In genomic region chr4:77579406-77580076, GRCh38 we compare ENCODE assay signal across 14 cellular contexts. TPM values are rescaled to one million over a fixed set of nuclear protein-coding genes. Genes with fewer than 3 reads are reported as not detected.
DNase-seq lines count a peak whose midpoint lies in the region; ATAC-seq and TF ChIP-seq lines count a peak whose summit lies in the region.
"Had no signal": no experiment of that assay in that cellular context is flagged by ENCODE, and none has a peak within 500 bp of the region (broad histone marks: within the 10 kb centered on the region; RNA-seq: fewer than 3 reads in every experiment).

No MANE protein-coding gene starts in this region.

- H3K36me3 ChIP-seq in PC-3 (ENCODE audit: low read depth, low read length) (no peaks in the 10 kb centered on the region), skeletal muscle satellite cell (ENCODE audit: insufficient read depth, low read length) (no peaks in the 10 kb centered on the region)
- H3K36me3 ChIP-seq: gastrocnemius medialis had no signal

- H3K9ac ChIP-seq in PC-3 (ENCODE audit: low read length) (peak overlapping the region; percentile 35; the same call in 1 of the 2 replicates), skeletal muscle satellite cell (ENCODE audit: low read depth, low read length) (peak overlapping the region; percentile 35)

- intact Hi-C loops in PC-3 (cut with micrococcal nuclease): loop anchor here (1.0 to 2.0 kb wide), 2 partner anchors 41 to 55 kb away; no protein-coding TSS in a partner anchor

- no TSS peak for BruUV-seq in PC-3 (replicated peaks; lab: Mats Ljungman, UMichigan)

- DNase-seq in GM04504 (ENCODE audit: low read depth): peak; percentile 54
- peak; percentile 83 for DNase-seq in PC-3
- peak; percentile 84 for DNase-seq in epithelial cell of proximal tubule (ENCODE audit: low read depth)
- DNase-seq in NCI-H128 (lab: John Stamatoyannopoulos, UW; ENCODE audit: unreplicated experiment): no peak
- DNase-seq in immature natural killer cell: no peak
- DNase-seq: activated naive CD4-positive, alpha-beta T cell treated with anti-CD3 and anti-CD28 coated beads, Interleukin-2, amount 10 ng/mL, durations not matched to agents 7 days and 5 days; gastrocnemius medialis; NCI-H526 had no signal

- peak overlapping the region; percentile 23 for H3K4me3 ChIP-seq in PC-3 (ENCODE audit: low read length)
- H3K4me3 ChIP-seq in epithelial cell of proximal tubule (ENCODE audit: low read depth, low read length): no peak overlapping the region
- peak overlapping the region; percentile 31 for H3K4me3 ChIP-seq in skeletal muscle satellite cell (ENCODE audit: low read length)
- H3K4me3 ChIP-seq: gastrocnemius medialis, GM12878, GM23338 had no signal

- TF ChIP-seq CTCF in PC-3 (conservative IDR thresholded peaks at IDR 0.05; ENCODE audit: low read depth, low read length) (no peak), epithelial cell of proximal tubule (conservative IDR thresholded peaks at IDR 0.05; ENCODE audit: low read depth, low read length) (no peak)

- no peaks in the 10 kb centered on the region for H3K9me3 ChIP-seq in PC-3 (ENCODE audit: low read length)
- H3K9me3 ChIP-seq in skeletal muscle satellite cell (replicated peaks; ENCODE audit: low read length): no peaks in the 10 kb centered on the region
- H3K9me3 ChIP-seq: gastrocnemius medialis had no signal

- H3K27ac Mint-ChIP-seq in immature natural killer cell: no peak overlapping the region
- H3K27ac Mint-ChIP-seq: activated naive CD4-positive, alpha-beta T cell treated with anti-CD3 and anti-CD28 coated beads, Interleukin-2, amount 10 ng/mL, durations not matched to agents 7 days and 5 days; GM23338 had no signal

- H3K4me1 ChIP-seq in PC-3 (ENCODE audit: insufficient read depth, low read length): peaks cover 40% of the 10 kb centered on the region
- peaks cover 31% of the 10 kb centered on the region for H3K4me1 ChIP-seq in skeletal muscle satellite cell (ENCODE audit: control insufficient read depth, insufficient read depth, low read length)
- H3K4me1 ChIP-seq: gastrocnemius medialis had no signal

- H4K20me1 ChIP-seq in PC-3 (ENCODE audit: low read length): no peaks in the 10 kb centered on the region

- POLR2A ChIA-PET in PC-3 (lab: Charles Lee; ENCODE audit: unreplicated experiment): interaction anchor here (0.5 to 0.6 kb wide), 3 partner anchors 18 to 594 kb away, joined by 4 to 6 read pairs (median 6); no protein-coding TSS in a partner anchor

- H3K27me3 Mint-ChIP-seq in immature natural killer cell (ENCODE audit: low read depth in 3 of 3): peaks cover 0 to 8% (median 4%) of the 10 kb centered on the region in 3 donors

- H3K79me2 ChIP-seq in PC-3 (ENCODE audit: low read length): no peaks in the 10 kb centered on the region

- H3K4me1 Mint-ChIP-seq in immature natural killer cell: no peaks in the 10 kb centered on the region
- H3K4me1 Mint-ChIP-seq: GM23338 had no signal

- CTCF ChIA-PET in PC-3 (lab: Charles Lee): interaction anchor here (1.0 kb wide), 1 partner anchor 40 kb away, joined by 3 read pairs; no protein-coding TSS in a partner anchor

- no peaks in the 10 kb centered on the region for H3F3A ChIP-seq in PC-3 (ENCODE audit: low read length, unreplicated experiment)

- H3K27ac ChIP-seq in PC-3 (ENCODE audit: low read length): peak overlapping the region; percentile 93
- H3K27ac ChIP-seq: gastrocnemius medialis had no signal

- no peaks in the 10 kb centered on the region for H3K9me2 ChIP-seq in PC-3 (replicated peaks; ENCODE audit: low read length)

- H3K9me3 Mint-ChIP-seq in immature natural killer cell: peaks cover 0 to 2% (median 0%) of the 10 kb centered on the region in 6 donors
- H3K9me3 Mint-ChIP-seq: activated naive CD4-positive, alpha-beta T cell treated with anti-CD3 and anti-CD28 coated beads, Interleukin-2, amount 10 ng/mL, durations not matched to agents 7 days and 5 days had no signal

- H3K4me2 ChIP-seq in PC-3 (ENCODE audit: low read length): peak overlapping the region; percentile 82
- H3K4me2 ChIP-seq in skeletal muscle satellite cell (ENCODE audit: low read length): peak overlapping the region; percentile 74
- H3K4me2 ChIP-seq: GM23338 had no signal

- ATAC-seq in PC-3: peak; percentile 96
- ATAC-seq in GM19328 (IDR thresholded peaks at IDR 0.05; ENCODE audit: unreplicated experiment): no peak
- ATAC-seq: GM12878, GM23338 had no signal

- H3K4me3 Mint-ChIP-seq in immature natural killer cell: no peak overlapping the region
- H3K4me3 Mint-ChIP-seq: activated naive CD4-positive, alpha-beta T cell treated with anti-CD3 and anti-CD28 coated beads, Interleukin-2, amount 10 ng/mL, durations not matched to agents 7 days and 5 days; GM23338 had no signal

- H2AFZ ChIP-seq in PC-3 (ENCODE audit: low read length): peak overlapping the region; percentile 34
- H2AFZ ChIP-seq: GM23338 had no signal

- H3K27me3 ChIP-seq in PC-3 (ENCODE audit: low read length): no peaks in the 10 kb centered on the region
- no peaks in the 10 kb centered on the region for H3K27me3 ChIP-seq in skeletal muscle satellite cell (ENCODE audit: control insufficient read depth, insufficient read depth, low read length)
- H3K27me3 ChIP-seq: gastrocnemius medialis had no signal

- H3K36me3 Mint-ChIP-seq in immature natural killer cell: no peaks in the 10 kb centered on the region
- H3K36me3 Mint-ChIP-seq: activated naive CD4-positive, alpha-beta T cell treated with anti-CD3 and anti-CD28 coated beads, Interleukin-2, amount 10 ng/mL, durations not matched to agents 7 days and 5 days had no signal

RNA-seq across cellular contexts. Expression of gene CXCL13, which starts 26.1 kb away (rescaled TPM):
- total RNA-seq in PC-3 (2014; rRNA removed) (not detected in 2 replicates), epithelial cell of proximal tubule (not detected in 2 replicates)
- not detected in 2 replicates for total RNA-seq in skeletal muscle satellite cell (2012; rRNA removed)
- polyA plus RNA-seq in immature natural killer cell: not detected
- total RNA-seq: gastrocnemius medialis, GM12878, GM23338, HT-29 had no signal
- polyA plus RNA-seq: GM23338, neural cell had no signal

Comparison
In these comparisons a context has a peak if more than half of its experiments do, and no peak if none do; other contexts are left out.
1. DNase-seq: peak in GM04504 (single experiment), PC-3 (single experiment) and epithelial cell of proximal tubule (single experiment); none in NCI-H128 (single experiment) and immature natural killer cell (0 of 3).